In the genomic region with DNA sequence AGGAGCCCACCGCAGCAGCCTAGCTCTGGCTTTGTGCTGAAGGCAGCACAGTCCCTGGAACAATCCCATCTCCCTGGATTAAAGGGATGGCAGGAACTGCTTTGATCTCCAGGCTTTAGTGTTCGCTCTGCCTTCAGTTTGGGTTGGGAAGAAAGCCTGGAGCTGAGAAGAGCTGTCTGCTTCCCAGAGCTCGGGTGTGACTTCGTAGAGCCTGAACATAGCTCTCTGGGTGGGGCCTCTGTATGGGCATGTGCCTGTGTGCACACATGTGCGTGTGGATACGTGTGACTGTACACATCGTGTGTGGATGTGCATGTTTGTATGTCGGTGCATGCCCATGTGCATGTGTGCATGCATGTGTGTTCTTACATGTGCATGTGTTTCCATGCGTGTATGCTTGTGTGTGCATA, we compare ENCODE assay signal across 24 cellular contexts. TPM values are rescaled to one million over a fixed set of nuclear protein-coding genes. Genes with fewer than 3 reads are reported as not detected.
DNase-seq lines count a peak whose midpoint lies in the region; ATAC-seq and TF ChIP-seq lines count a peak whose summit lies in the region.
"Had no signal": no experiment of that assay in that cellular context is flagged by ENCODE, and none has a peak within 500 bp of the region (broad histone marks: within the 10 kb centered on the region; RNA-seq: fewer than 3 reads in every experiment).

No MANE protein-coding gene starts in this region.

- H3K27me3 ChIP-seq in WERI-Rb-1 (ENCODE audit: insufficient read depth, low read depth, severe bottlenecking) (no peaks in the 10 kb centered on the region), suprapubic skin (peaks cover 14% of the 10 kb centered on the region)

- H3K4me1 Mint-ChIP-seq in activated CD4-positive, alpha-beta memory T cell treated with anti-CD3 and anti-CD28 coated beads, Interleukin-2, amount 10 ng/mL, durations not matched to agents 7 days and 5 days: no peaks in the 10 kb centered on the region
- H3K4me1 Mint-ChIP-seq: activated CD4-positive, alpha-beta T cell treated with anti-CD3 and anti-CD28 coated beads, Interleukin-2, amount 10 ng/mL, durations not matched to agents 7 days and 5 days; activated CD8-positive, alpha-beta memory T cell treated with anti-CD3 and anti-CD28 coated beads, Interleukin-2, amount 10 ng/mL, durations not matched to agents 7 days and 5 days; memory B cell had no signal

- no peak overlapping the region for H3K27ac Mint-ChIP-seq in activated CD4-positive, alpha-beta memory T cell treated with anti-CD3 and anti-CD28 coated beads, Interleukin-2, amount 10 ng/mL, durations not matched to agents 7 days and 5 days
- H3K27ac Mint-ChIP-seq: activated CD4-positive, alpha-beta T cell treated with anti-CD3 and anti-CD28 coated beads, Interleukin-2, amount 10 ng/mL, durations not matched to agents 7 days and 5 days; activated CD8-positive, alpha-beta memory T cell treated with anti-CD3 and anti-CD28 coated beads, Interleukin-2, amount 10 ng/mL, durations not matched to agents 7 days and 5 days; memory B cell; stimulated activated naive CD8-positive, alpha-beta T cell treated with anti-CD3 and anti-CD28 coated beads, Interleukin-15, Interleukin-2, amounts not matched to agents 100 ng/mL and 50 ng/mL, for 24 hours; T-helper 2 cell treated with Interferon-gamma antibody and Interleukin-4, amounts not matched to agents 5 μg/mL and 100 μg/mL, for 36 hours had no signal

- no peaks in the 10 kb centered on the region for H3K27me3 Mint-ChIP-seq in activated CD4-positive, alpha-beta memory T cell treated with anti-CD3 and anti-CD28 coated beads, Interleukin-2, amount 10 ng/mL, durations not matched to agents 7 days and 5 days
- H3K27me3 Mint-ChIP-seq: activated CD4-positive, alpha-beta T cell treated with anti-CD3 and anti-CD28 coated beads, Interleukin-2, amount 10 ng/mL, durations not matched to agents 7 days and 5 days; activated CD8-positive, alpha-beta memory T cell treated with anti-CD3 and anti-CD28 coated beads, Interleukin-2, amount 10 ng/mL, durations not matched to agents 7 days and 5 days; stimulated activated naive CD8-positive, alpha-beta T cell treated with anti-CD3 and anti-CD28 coated beads, Interleukin-15, Interleukin-2, amounts not matched to agents 100 ng/mL and 50 ng/mL, for 24 hours had no signal

- no peaks in the 10 kb centered on the region for H3K4me1 ChIP-seq in suprapubic skin

- WGBS in suprapubic skin: 28% methylated on average over 9 of the region's 9 CpGs

- TF ChIP-seq EP300 in suprapubic skin (IDR thresholded peaks at IDR 0.05): no peak

- H3K27ac ChIP-seq in WERI-Rb-1 (no peak overlapping the region), suprapubic skin (no peak overlapping the region)
- H3K27ac ChIP-seq: tibial artery had no signal

- H3K36me3 Mint-ChIP-seq in activated CD4-positive, alpha-beta memory T cell treated with anti-CD3 and anti-CD28 coated beads, Interleukin-2, amount 10 ng/mL, durations not matched to agents 7 days and 5 days (ENCODE audit: low read depth): no peaks in the 10 kb centered on the region
- H3K36me3 Mint-ChIP-seq: activated CD8-positive, alpha-beta memory T cell treated with anti-CD3 and anti-CD28 coated beads, Interleukin-2, amount 10 ng/mL, durations not matched to agents 7 days and 5 days; memory B cell had no signal

- intact Hi-C loops in cardiac septum (cut with DNase I) (no loop called here), Right ventricle myocardium inferior (cut with DNase I) (no loop called here)

- DNase-seq in cardiac septum (ENCODE audit: low spot score): peak; percentile 61
- no peak for DNase-seq in Right ventricle myocardium inferior (ENCODE audit: missing footprints)
- peak; percentile 27 for DNase-seq in WERI-Rb-1
- DNase-seq in iPS-NIHi11 (ENCODE audit: low spot score): peak; percentile 57
- peak; percentile 8 to 28 for DNase-seq in suprapubic skin (ENCODE audit: low spot score in 2 of 2)
- no peak for DNase-seq in EL
- DNase-seq in LoVo (ENCODE audit: low spot score): no peak
- DNase-seq in activated CD4-positive, alpha-beta memory T cell treated with anti-CD3 and anti-CD28 coated beads, Interleukin-2, amount 10 ng/mL, durations not matched to agents 7 days and 5 days: no peak
- DNase-seq: activated CD4-positive, alpha-beta T cell treated with anti-CD3 and anti-CD28 coated beads, Interleukin-2, amount 10 ng/mL, durations not matched to agents 7 days and 5 days; activated CD8-positive, alpha-beta memory T cell treated with anti-CD3 and anti-CD28 coated beads, Interleukin-2, amount 10 ng/mL, durations not matched to agents 7 days and 5 days; activated naive CD4-positive, alpha-beta T cell treated with anti-CD3 and anti-CD28 coated beads, Interleukin-2, amount 50 U/mL, for 16 hours; amniotic stem cell; effector memory CD4-positive, alpha-beta T cell; erythroblast; Kasumi-1; left colon; NCI-H2171; NCI-H510A treated with DMSO at 0.1 percent for 48 hours; PC-3; Right ventricle myocardium superior had no signal

- no peak overlapping the region for H3K4me3 ChIP-seq in WERI-Rb-1 (ENCODE audit: low read depth, low read length)
- no peak overlapping the region for H3K4me3 ChIP-seq in suprapubic skin
- H3K4me3 ChIP-seq: tibial artery had no signal

- no peak overlapping the region for H3K4me3 Mint-ChIP-seq in activated CD4-positive, alpha-beta memory T cell treated with anti-CD3 and anti-CD28 coated beads, Interleukin-2, amount 10 ng/mL, durations not matched to agents 7 days and 5 days
- H3K4me3 Mint-ChIP-seq: activated CD4-positive, alpha-beta T cell treated with anti-CD3 and anti-CD28 coated beads, Interleukin-2, amount 10 ng/mL, durations not matched to agents 7 days and 5 days; activated CD8-positive, alpha-beta memory T cell treated with anti-CD3 and anti-CD28 coated beads, Interleukin-2, amount 10 ng/mL, durations not matched to agents 7 days and 5 days; memory B cell; stimulated activated naive CD8-positive, alpha-beta T cell treated with anti-CD3 and anti-CD28 coated beads, Interleukin-15, Interleukin-2, amounts not matched to agents 100 ng/mL and 50 ng/mL, for 24 hours; T-helper 2 cell treated with Interferon-gamma antibody and Interleukin-4, amounts not matched to agents 5 μg/mL and 100 μg/mL, for 36 hours had no signal

- CTCF ChIA-PET in activated CD4-positive, alpha-beta memory T cell treated with anti-CD3 and anti-CD28 coated beads, Interleukin-2, amount 10 ng/mL, durations not matched to agents 7 days and 5 days (lab: Charles Lee): no interaction called here

- no peak for TF ChIP-seq CTCF in WERI-Rb-1 (IDR thresholded peaks at IDR 0.05; ENCODE audit: low read depth, low read length)
- TF ChIP-seq CTCF in suprapubic skin (IDR thresholded peaks at IDR 0.05): no peak

- ATAC-seq in Right ventricle myocardium inferior: no peak
- ATAC-seq: activated CD8-positive, alpha-beta memory T cell treated with anti-CD3 and anti-CD28 coated beads, Interleukin-2, amount 10 ng/mL, durations not matched to agents 7 days and 5 days; left colon; PC-3 had no signal

- no peak for TF ChIP-seq POLR2A in suprapubic skin (IDR thresholded peaks at IDR 0.05)

- POLR2A ChIA-PET in activated CD4-positive, alpha-beta memory T cell treated with anti-CD3 and anti-CD28 coated beads, Interleukin-2, amount 10 ng/mL, durations not matched to agents 7 days and 5 days (lab: Charles Lee): no interaction called here

- H3K9me3 ChIP-seq in WERI-Rb-1 (ENCODE audit: severe bottlenecking) (no peaks in the 10 kb centered on the region), suprapubic skin (no peaks in the 10 kb centered on the region)
- H3K9me3 ChIP-seq: tibial artery had no signal

- H3K9me3 Mint-ChIP-seq in activated CD4-positive, alpha-beta memory T cell treated with anti-CD3 and anti-CD28 coated beads, Interleukin-2, amount 10 ng/mL, durations not matched to agents 7 days and 5 days: no peaks in the 10 kb centered on the region
- H3K9me3 Mint-ChIP-seq: activated CD4-positive, alpha-beta T cell treated with anti-CD3 and anti-CD28 coated beads, Interleukin-2, amount 10 ng/mL, durations not matched to agents 7 days and 5 days; memory B cell; stimulated activated naive CD8-positive, alpha-beta T cell treated with anti-CD3 and anti-CD28 coated beads, Interleukin-15, Interleukin-2, amounts not matched to agents 100 ng/mL and 50 ng/mL, for 24 hours; T-helper 2 cell treated with Interferon-gamma antibody and Interleukin-4, amounts not matched to agents 5 μg/mL and 100 μg/mL, for 36 hours had no signal

- H3K36me3 ChIP-seq in WERI-Rb-1 (no peaks in the 10 kb centered on the region), suprapubic skin (no peaks in the 10 kb centered on the region)
- H3K36me3 ChIP-seq: tibial artery had no signal

RNA-seq across cellular contexts. Expression of a gene that starts 8.7 kb away (rescaled TPM):
- total RNA-seq in cardiac septum (2.9 TPM), Right ventricle myocardium inferior (5.9 TPM), suprapubic skin (under 1 TPM; 0.15 to 0.72 (median 0.26) TPM)
- 1 to 10 TPM; 3.9 to 4.3 TPM for total RNA-seq in activated CD4-positive, alpha-beta memory T cell treated with anti-CD3 and anti-CD28 coated beads, Interleukin-2, amount 10 ng/mL, durations not matched to agents 7 days and 5 days

Comparison
In these comparisons a context has a peak if more than half of its experiments do, and no peak if none do; other contexts are left out.
1. DNase-seq: peak in cardiac septum (single experiment), WERI-Rb-1 (single experiment), iPS-NIHi11 (single experiment) and suprapubic skin (2 of 2); none in Right ventricle myocardium inferior (single experiment), EL (single experiment), LoVo (single experiment) and activated CD4-positive, alpha-beta memory T cell treated with anti-CD3 and anti-CD28 coated beads, Interleukin-2, amount 10 ng/mL, durations not matched to agents 7 days and 5 days (single experiment).